In the genomic region with DNA sequence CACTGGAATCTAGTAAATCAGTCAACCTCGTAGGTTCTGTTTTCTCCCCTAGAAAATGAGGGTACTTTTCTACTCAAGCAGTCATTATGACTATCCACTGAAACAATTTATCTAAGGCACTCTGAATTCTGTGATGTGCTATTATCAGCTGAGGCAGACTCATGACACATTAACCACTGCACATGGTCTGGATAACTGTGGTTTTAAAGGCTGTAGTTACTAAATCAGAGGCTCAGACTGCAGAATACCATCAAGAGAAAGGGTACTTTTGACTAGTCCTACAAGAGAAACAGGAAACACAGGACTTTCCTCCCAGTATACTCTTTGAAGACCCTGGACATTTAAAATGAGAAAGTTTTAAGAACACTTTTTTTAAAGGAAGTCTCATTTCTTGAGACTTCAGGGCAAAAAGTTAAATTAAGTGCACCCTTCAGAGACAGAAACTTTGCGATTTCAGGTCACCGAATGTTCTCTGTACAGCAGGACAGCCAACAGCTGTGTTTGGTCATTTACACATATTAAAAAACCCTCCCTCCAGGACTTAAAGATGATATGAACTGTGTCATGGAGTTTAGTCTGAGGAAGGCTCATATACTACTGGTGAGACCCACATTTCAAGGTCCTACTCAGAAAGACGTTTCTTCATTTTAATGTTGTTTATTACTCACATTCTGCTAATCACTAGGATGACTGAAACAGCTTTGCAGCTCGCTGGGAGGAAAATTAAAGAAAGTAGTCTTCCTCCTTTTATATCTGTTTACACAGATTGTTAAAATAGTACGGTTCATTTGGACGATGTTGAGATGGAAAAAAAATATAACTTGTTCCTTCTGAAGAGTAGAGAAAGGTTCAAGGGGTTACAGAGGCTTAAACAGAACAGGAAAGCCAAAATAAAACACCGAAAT, we compare ENCODE assay signal across 9 cellular contexts. TPM values are rescaled to one million over a fixed set of nuclear protein-coding genes. Genes with fewer than 3 reads are reported as not detected.
DNase-seq lines count a peak whose midpoint lies in the region; ATAC-seq, FAIRE-seq and TF ChIP-seq lines count a peak whose summit lies in the region.
"Had no signal": no experiment of that assay in that cellular context is flagged by ENCODE, and none has a peak within 500 bp of the region (broad histone marks: within the 10 kb centered on the region; RNA-seq: fewer than 3 reads in every experiment).

No MANE protein-coding gene starts in this region.

- H3K4me3 Mint-ChIP-seq in activated CD8-positive, alpha-beta memory T cell treated with anti-CD3 and anti-CD28 coated beads, Interleukin-2, amount 10 ng/mL, durations not matched to agents 7 days and 5 days = no peak overlapping the region
- no peak overlapping the region for H3K4me3 Mint-ChIP-seq in stimulated activated naive B cell treated with anti-CD40 and anti-IgM and Interleukin-4, amounts not matched to agents 10 μg/mL and 1 μg/mL and 100 μg/mL, for 72 hours

- peak overlapping the region in 1 of 2 donors; percentile 24 for H3K27ac ChIP-seq in small intestine (ENCODE audit: low read depth in 1 of 2, low read length in 1 of 2)
- H3K27ac ChIP-seq: C4-2B had no signal

- H3K27me3 ChIP-seq in small intestine (ENCODE audit: control insufficient read depth in 2 of 2, insufficient read depth in 2 of 2, low read length in 2 of 2) = no peaks in the 10 kb centered on the region

- peaks cover 63% of the 10 kb centered on the region for H3K4me1 Mint-ChIP-seq in activated CD8-positive, alpha-beta memory T cell treated with anti-CD3 and anti-CD28 coated beads, Interleukin-2, amount 10 ng/mL, durations not matched to agents 7 days and 5 days
- H3K4me1 Mint-ChIP-seq in stimulated activated naive B cell treated with anti-CD40 and anti-IgM and Interleukin-4, amounts not matched to agents 10 μg/mL and 1 μg/mL and 100 μg/mL, for 72 hours = peaks cover 26 to 42% of the 10 kb centered on the region in 2 donors

- peaks cover 0 to 3% of the 10 kb centered on the region in 2 donors for H3K36me3 ChIP-seq in small intestine (ENCODE audit: control insufficient read depth in 2 of 2, insufficient read depth in 2 of 2, low read length in 2 of 2)

- ATAC-seq in activated CD8-positive, alpha-beta memory T cell treated with anti-CD3 and anti-CD28 coated beads, Interleukin-2, amount 10 ng/mL, durations not matched to agents 7 days and 5 days = peak; percentile 77
- peak; percentile 66 to 77 for ATAC-seq in stimulated activated naive B cell treated with anti-CD40 and anti-IgM and Interleukin-4, amounts not matched to agents 10 μg/mL and 1 μg/mL and 100 μg/mL, for 72 hours (replicated peaks)
- ATAC-seq in GM19035 (IDR thresholded peaks at IDR 0.05; ENCODE audit: unreplicated experiment) = no peak

- FAIRE-seq in small intestine (lab: Jason Lieb, UNC) = no peak

- CTCF ChIA-PET in activated CD8-positive, alpha-beta memory T cell treated with anti-CD3 and anti-CD28 coated beads, Interleukin-2, amount 10 ng/mL, durations not matched to agents 7 days and 5 days (lab: Charles Lee) = interaction anchor here (2.9 kb wide), 1 partner anchor 17 kb away, joined by 11 read pairs; no protein-coding TSS in a partner anchor

- no peak for TF ChIP-seq CTCF in fibroblast of mammary gland (conservative IDR thresholded peaks at IDR 0.05; ENCODE audit: control insufficient read depth, insufficient read depth, low read depth, low read length)

- H3K9me3 ChIP-seq in small intestine (ENCODE audit: control insufficient read depth, low read depth) = no peaks in the 10 kb centered on the region

- peak overlapping the region; percentile 25 for H3K27ac Mint-ChIP-seq in activated CD8-positive, alpha-beta memory T cell treated with anti-CD3 and anti-CD28 coated beads, Interleukin-2, amount 10 ng/mL, durations not matched to agents 7 days and 5 days
- no peak overlapping the region for H3K27ac Mint-ChIP-seq in stimulated activated naive B cell treated with anti-CD40 and anti-IgM and Interleukin-4, amounts not matched to agents 10 μg/mL and 1 μg/mL and 100 μg/mL, for 72 hours

- H3K27me3 Mint-ChIP-seq in activated CD8-positive, alpha-beta memory T cell treated with anti-CD3 and anti-CD28 coated beads, Interleukin-2, amount 10 ng/mL, durations not matched to agents 7 days and 5 days = no peaks in the 10 kb centered on the region
- H3K27me3 Mint-ChIP-seq in stimulated activated naive B cell treated with anti-CD40 and anti-IgM and Interleukin-4, amounts not matched to agents 10 μg/mL and 1 μg/mL and 100 μg/mL, for 72 hours = peaks cover 0 to 12% of the 10 kb centered on the region in 2 donors

- 56 to 71% (median 64%) methylated on average over 8 of the region's 8 CpGs for WGBS in small intestine, 3 donors

- H3K4me1 ChIP-seq in small intestine (ENCODE audit: control insufficient read depth in 2 of 2, insufficient read depth in 1 of 2, low read depth in 1 of 2, low read length in 1 of 2) = peaks cover 0 to 7% of the 10 kb centered on the region in 2 donors

- H3K9me3 Mint-ChIP-seq in activated CD8-positive, alpha-beta memory T cell treated with anti-CD3 and anti-CD28 coated beads, Interleukin-2, amount 10 ng/mL, durations not matched to agents 7 days and 5 days (ENCODE audit: low read depth) = no peaks in the 10 kb centered on the region
- H3K9me3 Mint-ChIP-seq in stimulated activated naive B cell treated with anti-CD40 and anti-IgM and Interleukin-4, amounts not matched to agents 10 μg/mL and 1 μg/mL and 100 μg/mL, for 72 hours = no peaks in the 10 kb centered on the region

- H3K4me3 ChIP-seq in fibroblast of mammary gland (ENCODE audit: control insufficient read depth, low read depth, low read length) (no peak overlapping the region), small intestine (ENCODE audit: low read depth in 1 of 2, low read length in 2 of 2) (no peak overlapping the region)

- H3K36me3 Mint-ChIP-seq in activated CD8-positive, alpha-beta memory T cell treated with anti-CD3 and anti-CD28 coated beads, Interleukin-2, amount 10 ng/mL, durations not matched to agents 7 days and 5 days = peaks cover 54% of the 10 kb centered on the region
- H3K36me3 Mint-ChIP-seq in stimulated activated naive B cell treated with anti-CD40 and anti-IgM and Interleukin-4, amounts not matched to agents 10 μg/mL and 1 μg/mL and 100 μg/mL, for 72 hours = peaks cover 53 to 75% of the 10 kb centered on the region in 2 donors

- no peak for DNase-seq in activated CD8-positive, alpha-beta memory T cell treated with anti-CD3 and anti-CD28 coated beads, Interleukin-2, amount 10 ng/mL, durations not matched to agents 7 days and 5 days
- no peak for DNase-seq in activated CD8-positive, alpha-beta memory T cell treated with anti-CD3 and anti-CD28 coated beads, Interleukin-2, amount 50 U/mL, for 4 hours
- DNase-seq in OCI-M1 (lab: John Stamatoyannopoulos, UW) = peak; percentile 69
- DNase-seq in fibroblast of mammary gland (ENCODE audit: low read depth) = peak; percentile 95
- DNase-seq in stimulated activated naive B cell treated with anti-CD40 and anti-IgM and Interleukin-4, amounts not matched to agents 10 μg/mL and 1 μg/mL and 100 μg/mL, for 72 hours = no peak
- DNase-seq in small intestine = no peak
- no peak for DNase-seq in NCI-H2107 treated with DMSO at 0.1 percent for 48 hours (lab: John Stamatoyannopoulos, UW; ENCODE audit: unreplicated experiment)

RNA-seq across cellular contexts. Expression of a gene that starts 19.9 kb away (rescaled TPM):
- 100 to 1,000 TPM in 1 of 2 experiments, 10 to 100 TPM in 1; 84.6 to 117 TPM for total RNA-seq in activated CD8-positive, alpha-beta memory T cell treated with anti-CD3 and anti-CD28 coated beads, Interleukin-2, amount 10 ng/mL, durations not matched to agents 7 days and 5 days
- 1 to 10 TPM; 4.6 to 6.5 (median 5.4) TPM for polyA plus RNA-seq in small intestine

Comparison
In these comparisons a context has a peak if more than half of its experiments do, and no peak if none do; other contexts are left out.
1. DNase-seq: peak in OCI-M1 (single experiment) and fibroblast of mammary gland (single experiment); none in activated CD8-positive, alpha-beta memory T cell treated with anti-CD3 and anti-CD28 coated beads, Interleukin-2, amount 10 ng/mL, durations not matched to agents 7 days and 5 days (single experiment), activated CD8-positive, alpha-beta memory T cell treated with anti-CD3 and anti-CD28 coated beads, Interleukin-2, amount 50 U/mL, for 4 hours (single experiment), stimulated activated naive B cell treated with anti-CD40 and anti-IgM and Interleukin-4, amounts not matched to agents 10 μg/mL and 1 μg/mL and 100 μg/mL, for 72 hours (single experiment), small intestine (single experiment) and NCI-H2107 treated with DMSO at 0.1 percent for 48 hours (single experiment).